15 cellular contexts compared by ENCODE assay signal in the genomic region with DNA sequence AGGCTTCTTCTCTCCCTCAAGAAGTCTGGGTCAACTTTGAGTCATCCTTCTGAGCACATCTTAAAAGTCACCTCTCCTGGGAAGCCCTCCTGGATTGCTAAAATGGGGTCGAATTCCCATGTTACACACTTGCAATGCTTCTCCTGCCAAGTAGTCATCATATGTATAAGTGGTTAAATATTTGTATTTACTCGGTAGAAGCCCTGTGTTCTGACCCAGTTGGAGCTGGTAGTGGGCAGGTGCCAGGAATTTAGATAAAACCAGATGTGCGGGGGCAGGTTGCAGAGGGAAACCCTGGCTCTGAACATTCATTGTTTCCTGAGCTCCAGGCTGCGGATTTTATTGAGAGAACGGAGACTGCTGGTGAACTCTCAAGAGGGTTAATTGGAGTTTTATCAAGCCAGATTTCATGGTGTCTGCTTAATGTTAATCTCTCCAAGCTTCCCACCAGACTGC. TPM values are rescaled to one million over a fixed set of nuclear protein-coding genes. Genes with fewer than 3 reads are reported as not detected.
A peak's percentile ranks its signal among the peaks of the same experiment; 100 is the strongest.
DNase-seq lines count a peak whose midpoint lies in the region; TF ChIP-seq lines count a peak whose summit lies in the region.
"Had no signal": no experiment of that assay in that cellular context is flagged by ENCODE, and none has a peak within 500 bp of the region (broad histone marks: within the 10 kb centered on the region; RNA-seq: fewer than 3 reads in every experiment).

No MANE protein-coding gene starts in this region.

- DNase-seq in NCI-H1092 (lab: John Stamatoyannopoulos, UW) (peak; percentile 66), progenitor cell of endocrine pancreas (ENCODE audit: low spot score, unreplicated experiment) (no peak), glomerular visceral epithelial cell (ENCODE audit: extremely low spot score) (no peak), islet precursor cell (no peak), amygdala (lab: John Stamatoyannopoulos, UW) (no peak)
- DNase-seq: CD8-positive, alpha-beta memory T cell; HCEC 1CT; head of caudate nucleus; NCI-H510A; PC-9; stomach; T-helper 1 cell had no signal

- TF ChIP-seq CTCF in brain (conservative IDR thresholded peaks at IDR 0.05) (no peak), progenitor cell of endocrine pancreas (IDR thresholded peaks at IDR 0.05; ENCODE audit: unreplicated experiment) (no peak)

- peaks cover 49% of the 10 kb centered on the region for H3K4me1 Mint-ChIP-seq in brain
- peaks cover 28% of the 10 kb centered on the region for H3K4me1 Mint-ChIP-seq in progenitor cell of endocrine pancreas (ENCODE audit: low read depth)

- H3K27me3 Mint-ChIP-seq in brain (peaks cover 5% of the 10 kb centered on the region), progenitor cell of endocrine pancreas (no peaks in the 10 kb centered on the region)
- H3K27me3 Mint-ChIP-seq: CD8-positive, alpha-beta memory T cell had no signal

- no peaks in the 10 kb centered on the region for H3K9me3 ChIP-seq in BLaER1 treated with 17β-estradiol and CSF1 and Interleukin-3, amounts not matched to agents 10 nM and 100 nM (replicated peaks in 1 of 11)
- H3K9me3 ChIP-seq: stomach had no signal

- no peaks in the 10 kb centered on the region for H3K36me3 ChIP-seq in BLaER1 treated with 17β-estradiol and CSF1 and Interleukin-3, amounts not matched to agents 10 nM and 100 nM
- H3K36me3 ChIP-seq: stomach had no signal

- peaks cover 31 to 68% (median 57%) of the 10 kb centered on the region in 10 experiments for H3K4me1 ChIP-seq in BLaER1 treated with 17β-estradiol and CSF1 and Interleukin-3, amounts not matched to agents 10 nM and 100 nM

- H3K27ac Mint-ChIP-seq in brain (peak overlapping the region in 3 of 5 experiments; percentile 77 to 95 (median 78)), progenitor cell of endocrine pancreas (peak overlapping the region; percentile 67)
- H3K27ac Mint-ChIP-seq: CD8-positive, alpha-beta memory T cell had no signal

- no peak overlapping the region for H3K4me3 ChIP-seq in BLaER1 treated with 17β-estradiol and CSF1 and Interleukin-3, amounts not matched to agents 10 nM and 100 nM
- H3K4me3 ChIP-seq: PC-9, stomach had no signal

- H3K27me3 ChIP-seq in BLaER1 treated with 17β-estradiol and CSF1 and Interleukin-3, amounts not matched to agents 10 nM and 100 nM = no peaks in the 10 kb centered on the region; a peak in 3 of 22 replicates
- H3K27me3 ChIP-seq: stomach had no signal

- no peaks in the 10 kb centered on the region for H3K36me3 Mint-ChIP-seq in brain
- no peaks in the 10 kb centered on the region for H3K36me3 Mint-ChIP-seq in progenitor cell of endocrine pancreas (ENCODE audit: insufficient read depth)
- H3K36me3 Mint-ChIP-seq: CD8-positive, alpha-beta memory T cell had no signal

- H4K20me1 ChIP-seq in BLaER1 treated with 17β-estradiol and CSF1 and Interleukin-3, amounts not matched to agents 10 nM and 100 nM = peaks cover 0 to 9% (median 0%) of the 10 kb centered on the region in 11 experiments; a peak in 3 of 22 replicates

- H3K9me3 Mint-ChIP-seq in brain (peaks cover 0 to 19% (median 0%) of the 10 kb centered on the region in 5 experiments), progenitor cell of endocrine pancreas (ENCODE audit: low read depth) (no peaks in the 10 kb centered on the region)
- H3K9me3 Mint-ChIP-seq: CD8-positive, alpha-beta memory T cell had no signal

- 0 out of 22 replicates have a peak overlapping the region, but pooled peaks of 1 of the 11 experiments have one; percentile 38 for H3K9ac ChIP-seq in BLaER1 treated with 17β-estradiol and CSF1 and Interleukin-3, amounts not matched to agents 10 nM and 100 nM
- H3K9ac ChIP-seq: parathyroid adenoma had no signal

- H3K4me3 Mint-ChIP-seq in brain = peak overlapping the region in 2 of 5 experiments; percentile 6 to 28
- H3K4me3 Mint-ChIP-seq in progenitor cell of endocrine pancreas (ENCODE audit: low read depth) = no peak overlapping the region

- peak overlapping the region in 1 of 11 experiments; percentile 30; a peak in 1 of 22 replicates for H3K27ac ChIP-seq in BLaER1 treated with 17β-estradiol and CSF1 and Interleukin-3, amounts not matched to agents 10 nM and 100 nM
- H3K27ac ChIP-seq: parathyroid adenoma, PC-9 had no signal

- H3K4me2 ChIP-seq in BLaER1 treated with 17β-estradiol and CSF1 and Interleukin-3, amounts not matched to agents 10 nM and 100 nM = peak overlapping the region in 9 of 11 experiments; percentile 65 to 90 (median 84); a peak in 16 of 22 replicates
- H3K4me2 ChIP-seq: PC-9 had no signal

RNA-seq across cellular contexts. Expression of gene RPL11, which starts 52.8 kb away (rescaled TPM):
- 1,972 TPM for polyA plus RNA-seq in brain (ENCODE audit: insufficient read depth, low read depth, low replicate concordance)
- 1,136 and 1,157 TPM in 2 replicates for total RNA-seq in progenitor cell of endocrine pancreas
